Comparison of ENCODE assay signal across 12 cellular contexts in genomic region chr17:80984749-80985148, GRCh38.
DNase-seq lines count a peak whose midpoint lies in the region; ATAC-seq lines count a peak whose summit lies in the region.
"Had no signal": no experiment of that assay in that cellular context is flagged by ENCODE, and none has a peak within 500 bp of the region (broad histone marks: within the 10 kb centered on the region; RNA-seq: fewer than 3 reads in every experiment).

No MANE protein-coding gene starts in this region.

- H3K9ac ChIP-seq in rectal smooth muscle tissue (ENCODE audit: low read length) = no peak overlapping the region

- peaks cover 3% of the 10 kb centered on the region for H3K4me1 ChIP-seq in rectal smooth muscle tissue (ENCODE audit: control insufficient read depth, insufficient read depth, low read length)

- peaks cover 2% of the 10 kb centered on the region for H3K27me3 ChIP-seq in rectal smooth muscle tissue (ENCODE audit: control insufficient read depth, insufficient read depth, low read length)

- no peak overlapping the region for H3K4me3 ChIP-seq in rectal smooth muscle tissue (ENCODE audit: low read length)
- H3K4me3 ChIP-seq: suprapubic skin had no signal

- no peak for ATAC-seq in HG03135 (IDR thresholded peaks at IDR 0.05; ENCODE audit: unreplicated experiment)
- no peak for ATAC-seq in GM21528 (IDR thresholded peaks at IDR 0.05; ENCODE audit: low FRiP score, unreplicated experiment)
- no peak for ATAC-seq in GM18498 (IDR thresholded peaks at IDR 0.05; ENCODE audit: unreplicated experiment)
- no peak for ATAC-seq in HG03432 (IDR thresholded peaks at IDR 0.05; ENCODE audit: unreplicated experiment)

- peak overlapping the region; percentile 63 for H3K27ac ChIP-seq in rectal smooth muscle tissue (ENCODE audit: low read depth, low read length)
- H3K27ac ChIP-seq: suprapubic skin had no signal

- DNase-seq in ELF-1 (ENCODE audit: low read depth, low spot score) = peak; percentile 94
- DNase-seq in RPMI8226 = peak; percentile 52
- DNase-seq in fibroblast of peridontal ligament (ENCODE audit: extremely low read depth) = peak; percentile 94
- DNase-seq: activated B cell treated with CpG ODN at 0.5 μM for 24 hours, immature natural killer cell, NCI-H2227 treated with DMSO at 0.1 percent for 48 hours had no signal

- no peaks in the 10 kb centered on the region for H3K36me3 ChIP-seq in rectal smooth muscle tissue (ENCODE audit: control insufficient read depth, insufficient read depth, low read length)
- H3K36me3 ChIP-seq: suprapubic skin had no signal
